ENCODE assay signal across 8 cellular contexts in the genomic region with DNA sequence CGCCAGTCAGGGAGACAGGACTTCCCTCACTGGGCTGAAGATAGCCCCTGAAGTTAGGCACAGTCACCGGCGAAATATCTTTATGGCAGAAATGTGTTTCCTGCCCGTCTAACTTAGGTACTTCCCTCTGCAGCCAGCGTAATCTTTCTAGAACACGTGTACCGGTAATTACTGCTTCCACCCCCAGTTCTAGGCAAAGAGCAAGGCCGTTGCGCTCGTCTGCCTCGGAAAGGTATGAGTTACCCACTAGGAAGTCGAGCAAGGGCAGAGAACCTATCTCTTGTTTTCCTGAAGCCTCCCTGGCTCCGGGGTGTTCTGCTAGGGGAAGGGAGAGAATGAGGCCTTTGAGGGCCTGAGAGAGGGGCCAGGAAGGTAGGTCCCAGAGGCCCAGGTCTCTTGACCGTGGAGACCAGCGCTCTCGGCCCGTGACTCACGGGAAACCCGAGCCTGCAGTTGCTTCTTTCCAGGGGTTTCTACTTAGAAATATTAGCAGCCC.
DNase-seq lines count a peak whose midpoint lies in the region; ATAC-seq and TF ChIP-seq lines count a peak whose summit lies in the region.

No MANE protein-coding gene starts in this region.

- H3K27me3 Mint-ChIP-seq in activated naive CD4-positive, alpha-beta T cell treated with anti-CD3 and anti-CD28 coated beads, Interleukin-2, amount 10 ng/mL, durations not matched to agents 7 days and 5 days, result peaks cover 16% of the 10 kb centered on the region

- ATAC-seq in thoracic aorta (ENCODE audit: insufficient number of reproducible peaks, low FRiP score, low read depth), result no peak

- CTCF ChIA-PET in activated naive CD4-positive, alpha-beta T cell treated with anti-CD3 and anti-CD28 coated beads, Interleukin-2, amount 10 ng/mL, durations not matched to agents 7 days and 5 days (lab: Charles Lee), result no interaction called here

- H3K27me3 ChIP-seq in SJSA1 (replicated peaks) (no peaks in the 10 kb centered on the region), thoracic aorta (replicated peaks; ENCODE audit: insufficient read depth) (no peaks in the 10 kb centered on the region)

- peak overlapping the region; percentile 58 for H3K4me3 Mint-ChIP-seq in activated naive CD4-positive, alpha-beta T cell treated with anti-CD3 and anti-CD28 coated beads, Interleukin-2, amount 10 ng/mL, durations not matched to agents 7 days and 5 days

- peaks cover 3% of the 10 kb centered on the region for H3K9me3 Mint-ChIP-seq in activated naive CD4-positive, alpha-beta T cell treated with anti-CD3 and anti-CD28 coated beads, Interleukin-2, amount 10 ng/mL, durations not matched to agents 7 days and 5 days

- intact Hi-C loops in cardiac septum (cut with DNase I), result no loop called here

- no peaks in the 10 kb centered on the region for H3K9me3 ChIP-seq in SJSA1 (replicated peaks)
- H3K9me3 ChIP-seq in thoracic aorta, result no peaks in the 10 kb centered on the region

- H3K4me1 ChIP-seq in SJSA1 (replicated peaks), result peaks cover 4% of the 10 kb centered on the region; the same call in 1 of the 2 replicates
- H3K4me1 ChIP-seq in thoracic aorta (ENCODE audit: control insufficient read depth in 1 of 2, low read depth in 2 of 2), result no peaks in the 10 kb centered on the region

- peak; percentile 39 for DNase-seq in activated naive CD4-positive, alpha-beta T cell treated with anti-CD3 and anti-CD28 coated beads, Interleukin-2, amount 10 ng/mL, durations not matched to agents 7 days and 5 days
- no peak for DNase-seq in activated naive CD4-positive, alpha-beta T cell treated with anti-CD3 and anti-CD28 coated beads, Interleukin-2, amount 50 U/mL, for 16 hours
- no peak for DNase-seq in SJSA1 (ENCODE audit: low read depth in 1 of 2, low spot score in 2 of 2)
- DNase-seq in cardiac septum (ENCODE audit: low spot score), result peak; percentile 81
- DNase-seq in thoracic aorta (ENCODE audit: low spot score), result no peak
- no peak for DNase-seq in NCI-H2107 treated with DMSO at 0.1 percent for 48 hours (lab: John Stamatoyannopoulos, UW; ENCODE audit: unreplicated experiment)
- no peak for DNase-seq in SK-N-DZ (ENCODE audit: low spot score)
- DNase-seq in NAMALWA (ENCODE audit: low spot score), result no peak

- H3K4me3 ChIP-seq in SJSA1 (no peak overlapping the region), thoracic aorta (peak overlapping the region; percentile 31)

- H3K27ac ChIP-seq in SJSA1 (peak overlapping the region; percentile 44), thoracic aorta (no peak overlapping the region)

- no peak overlapping the region for H3K27ac Mint-ChIP-seq in activated naive CD4-positive, alpha-beta T cell treated with anti-CD3 and anti-CD28 coated beads, Interleukin-2, amount 10 ng/mL, durations not matched to agents 7 days and 5 days

- peaks cover 11% of the 10 kb centered on the region; the same call in 1 of the 2 replicates for H3K36me3 ChIP-seq in SJSA1
- peaks cover 4% of the 10 kb centered on the region for H3K36me3 ChIP-seq in thoracic aorta

- peaks cover 3% of the 10 kb centered on the region for H3K36me3 Mint-ChIP-seq in activated naive CD4-positive, alpha-beta T cell treated with anti-CD3 and anti-CD28 coated beads, Interleukin-2, amount 10 ng/mL, durations not matched to agents 7 days and 5 days

- TF ChIP-seq CTCF in thoracic aorta (IDR thresholded peaks at IDR 0.05), result no peak

- H3K4me1 Mint-ChIP-seq in activated naive CD4-positive, alpha-beta T cell treated with anti-CD3 and anti-CD28 coated beads, Interleukin-2, amount 10 ng/mL, durations not matched to agents 7 days and 5 days, result peaks cover 12% of the 10 kb centered on the region

Comparison
In these comparisons a context has a peak if more than half of its experiments do, and no peak if none do; other contexts are left out.
1. DNase-seq: peak in activated naive CD4-positive, alpha-beta T cell treated with anti-CD3 and anti-CD28 coated beads, Interleukin-2, amount 10 ng/mL, durations not matched to agents 7 days and 5 days (single experiment) and cardiac septum (single experiment); none in activated naive CD4-positive, alpha-beta T cell treated with anti-CD3 and anti-CD28 coated beads, Interleukin-2, amount 50 U/mL, for 16 hours (single experiment), SJSA1 (0 of 2), thoracic aorta (single experiment), NCI-H2107 treated with DMSO at 0.1 percent for 48 hours (single experiment), SK-N-DZ (single experiment) and NAMALWA (single experiment).